In the genomic region with DNA sequence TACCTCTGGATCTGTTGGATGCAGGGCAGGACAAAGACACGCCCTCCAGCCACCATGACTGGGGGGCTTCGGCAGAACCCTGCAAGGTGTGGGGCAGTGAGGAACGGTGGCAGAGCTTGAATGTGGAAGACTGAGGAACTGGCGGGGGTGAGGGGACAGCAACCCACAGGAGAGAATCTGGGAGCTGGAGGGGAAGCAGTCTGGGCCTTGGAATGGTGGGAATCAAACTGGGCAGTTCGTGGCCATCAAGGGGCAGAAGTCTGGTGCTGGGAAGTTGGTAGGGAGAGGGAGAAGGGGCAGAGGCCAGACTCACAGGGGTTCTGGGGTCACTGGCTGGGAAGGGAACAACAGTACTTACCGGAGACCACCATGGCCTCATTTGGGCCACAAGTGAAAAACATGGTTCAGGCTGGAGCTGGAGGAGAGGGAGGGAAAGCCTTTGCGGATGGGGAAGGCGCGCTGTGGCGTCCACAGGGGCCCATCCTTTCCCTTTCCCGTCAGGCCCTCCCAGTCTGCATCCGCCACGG, we compare ENCODE assay signal across 6 cellular contexts. TPM values are rescaled to one million over a fixed set of nuclear protein-coding genes. Genes with fewer than 3 reads are reported as not detected.
DNase-seq lines count a peak whose midpoint lies in the region; ATAC-seq and TF ChIP-seq lines count a peak whose summit lies in the region.

No MANE protein-coding gene starts in this region.

- peak overlapping the region; percentile 82 for H3K27ac Mint-ChIP-seq in MCF 10A (ENCODE audit: low read depth, unreplicated experiment)

- no TSS peak for BruUV-seq in MCF 10A (replicated peaks; lab: Mats Ljungman, UMichigan)

- no peaks in the 10 kb centered on the region for H3K27me3 ChIP-seq in neuron (ENCODE audit: insufficient read depth, low read length)

- DNase-seq in MCF 10A (ENCODE audit: unreplicated experiment) (no peak), ACHN (no peak), putamen (ENCODE audit: low spot score) (no peak), AG08395 (ENCODE audit: low spot score) (no peak)

- H3K4me1 ChIP-seq in neuron (ENCODE audit: insufficient read depth, low read length), result peaks cover 21% of the 10 kb centered on the region

- no peak for TF ChIP-seq CTCF in MCF 10A (IDR thresholded peaks at IDR 0.05; ENCODE audit: unreplicated experiment)

- peak overlapping the region; percentile 91 for H3K4me3 Mint-ChIP-seq in MCF 10A (ENCODE audit: unreplicated experiment)

- CTCF ChIA-PET in MCF 10A (lab: Yijun Ruan, JAX), result interaction anchor here (0.6 to 3.6 kb wide), 4 partner anchors 11 to 987 kb away, joined by 3 to 35 read pairs (median 4); no protein-coding TSS in a partner anchor

- peaks cover 40% of the 10 kb centered on the region for H3K36me3 ChIP-seq in neuron (ENCODE audit: insufficient read depth, low read length)

- H3K4me3 ChIP-seq in neuron (ENCODE audit: low read length), result peak overlapping the region; percentile 91

- H3K4me1 Mint-ChIP-seq in MCF 10A (ENCODE audit: insufficient read depth, unreplicated experiment), result peaks cover 35% of the 10 kb centered on the region

- POLR2A ChIA-PET in MCF 10A (lab: Yijun Ruan, JAX), result interaction anchor here (0.6 to 9.2 kb wide), 17 partner anchors 10 to 238 kb away, joined by 3 to 159 read pairs (median 5); partner anchors contain the start of genes DDR1, DHX16 and VARS2

- H3K36me3 Mint-ChIP-seq in MCF 10A (ENCODE audit: insufficient read depth, unreplicated experiment), result peaks cover 71% of the 10 kb centered on the region

- in situ Hi-C loops in ACHN (cut with HindIII; ENCODE audit: low pct_ligation_motif_present, low pct_unique_long_range_greater_than_20kb, low sequenced_read_pairs), result no loop called here

- H3K9me3 ChIP-seq in neuron (ENCODE audit: low read length), result no peaks in the 10 kb centered on the region

- intact Hi-C loops in MCF 10A (cut with micrococcal nuclease), result loop anchor here (1.0 to 5.0 kb wide), 5 partner anchors 78 to 345 kb away; partner anchors contain the start of gene DDR1

- H2AFZ ChIP-seq in neuron (ENCODE audit: low read depth, low read length), result peak overlapping the region; percentile 84

- no peaks in the 10 kb centered on the region for H3K9me3 Mint-ChIP-seq in MCF 10A (ENCODE audit: unreplicated experiment)

- ATAC-seq in HG03439 (IDR thresholded peaks at IDR 0.05; ENCODE audit: unreplicated experiment), result peak; percentile 6

- H3K27me3 Mint-ChIP-seq in MCF 10A (ENCODE audit: insufficient read depth, unreplicated experiment), result no peaks in the 10 kb centered on the region

RNA-seq across cellular contexts. Expression of gene FLOT1, which starts 0.6 kb away (rescaled TPM):
- 61.8 and 73.7 TPM in 2 replicates for total RNA-seq in MCF 10A (2022)

RNA-seq across cellular contexts. Expression of gene IER3, which starts 2.5 kb away (rescaled TPM):
- total RNA-seq in MCF 10A (2022), result 154 and 192 TPM in 2 replicates

RNA-seq across cellular contexts. Expression of gene TUBB, which starts 21.7 kb away (rescaled TPM):
- 200 and 210 TPM in 2 replicates for total RNA-seq in MCF 10A (2022)

RNA-seq across cellular contexts. Expression of gene MDC1, which starts 24.8 kb away (rescaled TPM):
- 50.6 and 54.5 TPM in 2 replicates for total RNA-seq in MCF 10A (2022)

RNA-seq across cellular contexts. Expression of gene NRM, which starts 51.1 kb away (rescaled TPM):
- 3.8 and 5.3 TPM in 2 replicates for total RNA-seq in MCF 10A (2022)
